Comparison of ENCODE assay signal across 8 cellular contexts in genomic region chr6:28943557-28944411, GRCh38. TPM values are rescaled to one million over a fixed set of nuclear protein-coding genes. Genes with fewer than 3 reads are reported as not detected.
DNase-seq lines count a peak whose midpoint lies in the region; ATAC-seq, FAIRE-seq and TF ChIP-seq lines count a peak whose summit lies in the region.

No MANE protein-coding gene starts in this region.

- peak overlapping the region; percentile 85 to 92 (median 87) for H3K4me3 ChIP-seq in HepG2 (replicated peaks in 1 of 3; ENCODE audit: insufficient read depth in 1 of 3, low read depth in 2 of 3, low read length in 3 of 3)

- TF ChIP-seq POLR2A in HepG2 (IDR thresholded peaks at IDR 0.05; ENCODE audit: insufficient read depth in 1 of 2, low read depth in 2 of 2, low read length in 2 of 2): no peak

- H3K4me1 ChIP-seq in HepG2 (ENCODE audit: insufficient read depth, low read length): peaks cover 68% of the 10 kb centered on the region

- BruUV-seq in HepG2 (replicated peaks; lab: Mats Ljungman, UMichigan): TSS peak; percentile 83

- intact Hi-C loops in HepG2 (cut with micrococcal nuclease; ENCODE audit: unreplicated experiment): loop anchor here (1.0 to 5.0 kb wide), 3 partner anchors 10 to 146 kb away; no protein-coding TSS in a partner anchor

- no peaks in the 10 kb centered on the region for H3K79me2 ChIP-seq in HepG2 (ENCODE audit: insufficient read depth, low read length)

- ATAC-seq in HepG2 (peak; percentile 64), HG03439 (IDR thresholded peaks at IDR 0.05; ENCODE audit: unreplicated experiment) (no peak)

- POLR2A ChIA-PET in HepG2 (lab: Yijun Ruan, JAX): interaction anchor here (1.0 kb wide), 2 partner anchors 20 to 48 kb away, joined by 3 to 4 read pairs; partner anchors contain the start of gene TRIM27

- H3K36me3 ChIP-seq in HepG2 (replicated peaks in 1 of 2; ENCODE audit: control insufficient read depth in 1 of 2, insufficient read depth in 2 of 2, low read length in 2 of 2): no peaks in the 10 kb centered on the region

- CTCF ChIA-PET in HepG2 (lab: Yijun Ruan, JAX; ENCODE audit: low intra/inter-chr PET ratio, low total read pairs): interaction anchor here (1.6 kb wide), 1 partner anchor 73 kb away, joined by 4 read pairs; no protein-coding TSS in a partner anchor

- H3K27ac ChIP-seq in HepG2 (ENCODE audit: extremely low read length, insufficient read depth, low read length): peak overlapping the region; percentile 51

- in situ Hi-C loops in HepG2 (cut with HindIII; ENCODE audit: extremely low pct_ligation_motif_present, low pct_unique_long_range_greater_than_20kb): loop anchor here (5.0 kb wide), 2 partner anchors 39 to 74 kb away; no protein-coding TSS in a partner anchor

- H3K27me3 ChIP-seq in HepG2 (ENCODE audit: control insufficient read depth in 1 of 2, insufficient read depth in 2 of 2, low read length in 2 of 2): peaks cover 0 to 7% of the 10 kb centered on the region in 2 experiments; a peak in 1 of 5 replicates

- peak overlapping the region; percentile 82 for H3K4me2 ChIP-seq in HepG2 (ENCODE audit: low read depth, low read length)

- no peaks in the 10 kb centered on the region for H3K9me3 ChIP-seq in HepG2 (ENCODE audit: low read length)

- peak; percentile 35 for TF ChIP-seq CTCF in HepG2 (CRISPR knock-in tag; IDR thresholded peaks at IDR 0.05)

- peak; percentile 42 for FAIRE-seq in HepG2 (lab: Jason Lieb, UNC)

- peak overlapping the region; percentile 82 for H3K9ac ChIP-seq in HepG2 (ENCODE audit: insufficient read depth, low read depth, low read length)

- 3% methylated on average over 33 of the region's 33 CpGs for WGBS in HepG2 (ENCODE audit: low lambda C conversion rate)

- TF ChIP-seq EP300 in HepG2 (IDR thresholded peaks at IDR 0.05; ENCODE audit: low read depth in 2 of 2, low read length in 2 of 2): 0 out of 4 replicates have a peak, but pooled peaks of 1 of the 2 experiments have one; percentile 20
- no peak for TF ChIP-seq EP300 in HepG2 (CRISPR knock-in tag; IDR thresholded peaks at IDR 0.05; ENCODE audit: borderline replicate concordance)

- peak overlapping the region; percentile 95 for H2AFZ ChIP-seq in HepG2 (ENCODE audit: low read length)

- no peaks in the 10 kb centered on the region for H4K20me1 ChIP-seq in HepG2 (ENCODE audit: insufficient read depth, low read length)

- DNase-seq in NCI-H1436 (lab: John Stamatoyannopoulos, UW) (peak; percentile 22), NCI-H1436 treated with DMSO at 0.1 percent for 48 hours (lab: John Stamatoyannopoulos, UW) (no peak), NCI-H345 (lab: John Stamatoyannopoulos, UW) (peak; percentile 86), dermis blood vessel endothelial cell (peak; percentile 85), HepG2 (ENCODE audit: low spot score) (peak; percentile 84)
- DNase-seq in activated CD4-positive, alpha-beta T cell treated with anti-CD3 and anti-CD28 coated beads for 48 hours: peak; percentile 88
- peak; percentile 76 to 77 for DNase-seq in stimulated activated CD4-positive, alpha-beta T cell treated with anti-CD3 and anti-CD28 coated beads, Interleukin-2, amount 100 ng/mL, for 48 hours

- TF ChIP-seq RAD21 in HepG2 (CRISPR knock-in tag; IDR thresholded peaks at IDR 0.05): 0 out of 2 replicates have a peak, but pooled peaks have one; percentile 9

TF ChIP-seq in HepG2, 621 proteins besides CTCF, POLR2A, EP300 and RAD21 (continues in another document):
- TF ChIP-seq RBFOX2 (IDR thresholded peaks at IDR 0.05; ENCODE audit: low read depth, low read length) (no peak), ZNF441 (CRISPR knock-in tag; IDR thresholded peaks at IDR 0.05; ENCODE audit: borderline replicate concordance) (0 out of 2 replicates have a peak, but pooled peaks have one; percentile 39), U2AF1 (optimal IDR thresholded peaks at IDR 0.05; ENCODE audit: low read depth, low read length) (no peak), ETV5 (CRISPR knock-in tag; IDR thresholded peaks at IDR 0.05; ENCODE audit: borderline replicate concordance) (no peak), TMF1 (CRISPR knock-in tag; IDR thresholded peaks at IDR 0.05; ENCODE audit: low read depth) (no peak), ZNF788 (CRISPR knock-in tag; IDR thresholded peaks at IDR 0.05; ENCODE audit: borderline replicate concordance) (peak; percentile 53; the same call in 1 of the 2 replicates), ZNF468 (CRISPR knock-in tag; IDR thresholded peaks at IDR 0.05) (no peak), RAD51 (IDR thresholded peaks at IDR 0.05; ENCODE audit: borderline replicate concordance) (no peak), RXRA (CRISPR knock-in tag; IDR thresholded peaks at IDR 0.05) (peak; percentile 36; the same call in 1 of the 2 replicates), RCOR2 (CRISPR knock-in tag; IDR thresholded peaks at IDR 0.05) (peak; percentile 64; the same call in 1 of the 2 replicates), ZNF225 (CRISPR knock-in tag; IDR thresholded peaks at IDR 0.05) (no peak), ZNF83 (CRISPR knock-in tag; IDR thresholded peaks at IDR 0.05; ENCODE audit: borderline replicate concordance) (0 out of 2 replicates have a peak, but pooled peaks have one; percentile 55), ZNF235 (CRISPR knock-in tag; IDR thresholded peaks at IDR 0.05; ENCODE audit: borderline replicate concordance) (no peak), SMC3 (IDR thresholded peaks at IDR 0.05; ENCODE audit: low read length) (no peak), ZNF629 (CRISPR knock-in tag; conservative IDR thresholded peaks at IDR 0.05) (peak; percentile 90)
- TF ChIP-seq, protein P1, sequence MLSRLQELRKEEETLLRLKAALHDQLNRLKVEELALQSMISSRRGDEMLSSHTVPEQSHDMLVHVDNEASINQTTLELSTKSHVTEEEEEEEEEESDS (CRISPR knock-in tag; IDR thresholded peaks at IDR 0.05; ENCODE audit: borderline replicate concordance): 0 out of 2 replicates have a peak, but pooled peaks have one; percentile 53

RNA-seq across cellular contexts. Expression of gene TRIM27, which starts 20.0 kb away (rescaled TPM):
- total RNA-seq in dermis blood vessel endothelial cell (72.9 and 83.0 TPM in 2 replicates), HepG2 (2016; rRNA removed; fragmentation: Illumina TruSeq; extraction: Trizol) (79.0 and 88.6 TPM in 2 replicates)
- 14.2 and 14.7 TPM in 2 replicates for total RNA-seq in HepG2 (2016; cell fraction: cytosol; rRNA removed; fragmentation: Illumina TruSeq; extraction: Trizol; ENCODE audit: low read depth)
- 82.1 and 84.2 TPM in 2 replicates for total RNA-seq in HepG2 (2016; cell fraction: insoluble cytoplasmic fraction; rRNA removed; fragmentation: Illumina TruSeq; extraction: Trizol)
- 35.6 and 36.2 TPM in 2 replicates for total RNA-seq in HepG2 (2016; cell fraction: membrane; rRNA removed; fragmentation: Illumina TruSeq; extraction: Trizol)
- 86.3 and 102 TPM in 2 replicates for total RNA-seq in HepG2 (2016; cell fraction: nucleus; rRNA removed; fragmentation: Illumina TruSeq; extraction: Trizol)
- 108 and 112 TPM in 2 replicates for polyA plus RNA-seq in HepG2 (2011; rRNA removed)
- polyA plus RNA-seq in HepG2 (2011; cell fraction: cytosol; rRNA removed): 79.8 and 88.4 TPM in 2 replicates
- 158 and 172 TPM in 2 replicates for polyA plus RNA-seq in HepG2 (2011; cell fraction: nucleus; rRNA removed)
- polyA plus RNA-seq in HepG2 (2012): 57.6 and 68.7 TPM in 2 replicates
- polyA plus RNA-seq in HepG2 (2016; cell fraction: cytosol; fragmentation: Illumina TruSeq; extraction: Trizol; ENCODE audit: low read depth): 6.2 and 6.6 TPM in 2 replicates
- 74.5 and 78.1 TPM in 2 replicates for polyA plus RNA-seq in HepG2 (2016; cell fraction: insoluble cytoplasmic fraction; fragmentation: Illumina TruSeq; extraction: Trizol; ENCODE audit: low read depth)
- 14.8 and 17.7 TPM in 2 replicates for polyA plus RNA-seq in HepG2 (2016; cell fraction: membrane; fragmentation: Illumina TruSeq; extraction: Trizol; ENCODE audit: low read depth)
- polyA plus RNA-seq in HepG2 (2016; cell fraction: nucleus; fragmentation: Illumina TruSeq; extraction: Trizol; ENCODE audit: insufficient read depth, low read depth): 88.3 and 97.6 TPM in 2 replicates
- polyA minus RNA-seq in HepG2 (2011; rRNA and poly(A)+ RNA removed; ENCODE audit: low replicate concordance): 155 and 156 TPM in 2 replicates
- polyA minus RNA-seq in HepG2 (2011; cell fraction: cytosol; rRNA and poly(A)+ RNA removed): 47.8 and 51.6 TPM in 2 replicates
- polyA minus RNA-seq in HepG2 (2011; cell fraction: nucleus; rRNA and poly(A)+ RNA removed): 183 and 209 TPM in 2 replicates
